In genomic region chr14:103126873-103127304, GRCh38 we compare ENCODE assay signal across 12 cellular contexts. TPM values are rescaled to one million over a fixed set of nuclear protein-coding genes. Genes with fewer than 3 reads are reported as not detected.
DNase-seq lines count a peak whose midpoint lies in the region; ATAC-seq and TF ChIP-seq lines count a peak whose summit lies in the region.
"Had no signal": no experiment of that assay in that cellular context is flagged by ENCODE, and none has a peak within 500 bp of the region (broad histone marks: within the 10 kb centered on the region; RNA-seq: fewer than 3 reads in every experiment).

No MANE protein-coding gene starts in this region.

- H3K4me1 Mint-ChIP-seq in neural progenitor cell, result peaks cover 22% of the 10 kb centered on the region
- H3K4me1 Mint-ChIP-seq in naive thymus-derived CD4-positive, alpha-beta T cell, result peaks cover 0 to 4% (median 0%) of the 10 kb centered on the region in 7 donors
- H3K4me1 Mint-ChIP-seq: activated naive CD8-positive, alpha-beta T cell treated with anti-CD3 and anti-CD28 coated beads, Interleukin-2, amount 10 ng/mL, durations not matched to agents 7 days and 5 days had no signal

- no peak overlapping the region for H3K27ac Mint-ChIP-seq in neural progenitor cell
- no peak overlapping the region for H3K27ac Mint-ChIP-seq in naive thymus-derived CD4-positive, alpha-beta T cell
- H3K27ac Mint-ChIP-seq: activated naive CD8-positive, alpha-beta T cell treated with anti-CD3 and anti-CD28 coated beads, Interleukin-2, amount 10 ng/mL, durations not matched to agents 7 days and 5 days; T-helper 1 cell treated with Interleukin-12 subunit alpha and Interleukin-12 subunit beta and Interleukin-4 antibody, amounts not matched to agents 30 μg/mL and 1 μg/mL, for 36 hours had no signal

- DNase-seq in AG04450 (ENCODE audit: low read depth, low spot score), result no peak
- DNase-seq in NCI-H524 treated with DMSO at 0.1 percent for 48 hours (lab: John Stamatoyannopoulos, UW), result peak; percentile 50
- DNase-seq in fibroblast of the aortic adventitia (ENCODE audit: low read depth), result no peak
- peak; percentile 95 for DNase-seq in neural progenitor cell (ENCODE audit: low spot score)
- DNase-seq in NCI-H2107 (lab: John Stamatoyannopoulos, UW), result no peak
- DNase-seq in naive thymus-derived CD4-positive, alpha-beta T cell, result no peak
- DNase-seq in stimulated activated CD4-positive, alpha-beta T cell treated with anti-CD3 and anti-CD28 coated beads, Interleukin-4, amount 100 ng/mL, for 24 hours, result no peak
- no peak for DNase-seq in occipital lobe (lab: John Stamatoyannopoulos, UW)
- DNase-seq: activated naive CD8-positive, alpha-beta T cell treated with anti-CD3 and anti-CD28 coated beads, Interleukin-2, amount 10 ng/mL, durations not matched to agents 7 days and 5 days; COR-L47 had no signal

- intact Hi-C loops in naive thymus-derived CD4-positive, alpha-beta T cell (cut with micrococcal nuclease), result no loop called here

- peaks cover 25% of the 10 kb centered on the region for H3F3A ChIP-seq in neural progenitor cell (ENCODE audit: low read depth)

- H3K36me3 ChIP-seq in neural progenitor cell, result no peaks in the 10 kb centered on the region
- no peaks in the 10 kb centered on the region for H3K36me3 ChIP-seq in naive thymus-derived CD4-positive, alpha-beta T cell (ENCODE audit: control insufficient read depth in 2 of 3, insufficient read depth in 3 of 3, low read length in 3 of 3)

- H3K4me3 Mint-ChIP-seq in neural progenitor cell, result peak overlapping the region; percentile 80
- no peak overlapping the region for H3K4me3 Mint-ChIP-seq in naive thymus-derived CD4-positive, alpha-beta T cell
- H3K4me3 Mint-ChIP-seq: activated naive CD8-positive, alpha-beta T cell treated with anti-CD3 and anti-CD28 coated beads, Interleukin-2, amount 10 ng/mL, durations not matched to agents 7 days and 5 days; T-helper 1 cell treated with Interleukin-12 subunit alpha and Interleukin-12 subunit beta and Interleukin-4 antibody, amounts not matched to agents 30 μg/mL and 1 μg/mL, for 36 hours had no signal

- no peaks in the 10 kb centered on the region for H3K36me3 Mint-ChIP-seq in neural progenitor cell
- no peaks in the 10 kb centered on the region for H3K36me3 Mint-ChIP-seq in naive thymus-derived CD4-positive, alpha-beta T cell
- H3K36me3 Mint-ChIP-seq: activated naive CD8-positive, alpha-beta T cell treated with anti-CD3 and anti-CD28 coated beads, Interleukin-2, amount 10 ng/mL, durations not matched to agents 7 days and 5 days had no signal

- no peaks in the 10 kb centered on the region for H3K79me2 ChIP-seq in neural progenitor cell (ENCODE audit: low read depth)

- peaks cover 14% of the 10 kb centered on the region for H4K20me1 ChIP-seq in neural progenitor cell (ENCODE audit: low read depth)

- H3K9me3 Mint-ChIP-seq in neural progenitor cell, result no peaks in the 10 kb centered on the region
- H3K9me3 Mint-ChIP-seq in naive thymus-derived CD4-positive, alpha-beta T cell, result peaks cover 0 to 3% (median 0%) of the 10 kb centered on the region in 11 donors
- H3K9me3 Mint-ChIP-seq: activated naive CD8-positive, alpha-beta T cell treated with anti-CD3 and anti-CD28 coated beads, Interleukin-2, amount 10 ng/mL, durations not matched to agents 7 days and 5 days; T-helper 1 cell treated with Interleukin-12 subunit alpha and Interleukin-12 subunit beta and Interleukin-4 antibody, amounts not matched to agents 30 μg/mL and 1 μg/mL, for 36 hours had no signal

- peak overlapping the region; percentile 34 for H3K4me3 ChIP-seq in AG04450 (ENCODE audit: low read depth, low read length)
- H3K4me3 ChIP-seq in fibroblast of the aortic adventitia (ENCODE audit: low read depth, low read length), result peak overlapping the region; percentile 50
- peak overlapping the region; percentile 33 for H3K4me3 ChIP-seq in neural progenitor cell
- no peak overlapping the region for H3K4me3 ChIP-seq in naive thymus-derived CD4-positive, alpha-beta T cell (ENCODE audit: low read length)
- H3K4me3 ChIP-seq: K562 had no signal

- peaks cover 17% of the 10 kb centered on the region for H3K4me1 ChIP-seq in neural progenitor cell
- H3K4me1 ChIP-seq in naive thymus-derived CD4-positive, alpha-beta T cell (ENCODE audit: control insufficient read depth in 2 of 2, insufficient read depth in 2 of 2, low read length in 2 of 2), result no peaks in the 10 kb centered on the region

- POLR2A ChIA-PET in AG04450 (lab: Yijun Ruan, JAX), result interaction anchor here (0.9 kb wide), 1 partner anchor 401 kb away, joined by 3 read pairs; no protein-coding TSS in a partner anchor
- POLR2A ChIA-PET in naive thymus-derived CD4-positive, alpha-beta T cell (lab: Charles Lee), result no interaction called here

- no peak for ATAC-seq in naive thymus-derived CD4-positive, alpha-beta T cell
- ATAC-seq: K562 had no signal

- CTCF ChIA-PET in AG04450 (lab: Charles Lee), result interaction anchor here (0.7 to 3.1 kb wide), 5 partner anchors 9 to 141 kb away, joined by 3 to 12 read pairs (median 3); no protein-coding TSS in a partner anchor
- CTCF ChIA-PET in naive thymus-derived CD4-positive, alpha-beta T cell (lab: Charles Lee), result no interaction called here

- H3K27ac ChIP-seq in AG04450 (ENCODE audit: low read depth, low read length) (no peak overlapping the region), neural progenitor cell (no peak overlapping the region)
- no peak overlapping the region for H3K27ac ChIP-seq in naive thymus-derived CD4-positive, alpha-beta T cell (ENCODE audit: low read depth, low read length)

- TF ChIP-seq CTCF in AG04450 (IDR thresholded peaks at IDR 0.05; ENCODE audit: low read depth, low read length) (no peak), fibroblast of the aortic adventitia (IDR thresholded peaks at IDR 0.05; ENCODE audit: insufficient read depth, low read length) (no peak), neural progenitor cell (IDR thresholded peaks at IDR 0.05) (peak; percentile 46)

- H2AFZ ChIP-seq in neural progenitor cell (replicated peaks), result no peak overlapping the region

- peaks cover 19% of the 10 kb centered on the region for H3K27me3 Mint-ChIP-seq in neural progenitor cell (ENCODE audit: insufficient read depth, low read depth)
- peaks cover 5 to 17% (median 15%) of the 10 kb centered on the region in 5 donors for H3K27me3 Mint-ChIP-seq in naive thymus-derived CD4-positive, alpha-beta T cell

- H3K4me2 ChIP-seq in neural progenitor cell, result peak overlapping the region; percentile 74

- no peaks in the 10 kb centered on the region; the same call in 1 of the 2 replicates for H3K9me3 ChIP-seq in AG04450 (ENCODE audit: control insufficient read depth, insufficient read depth, low read length)
- no peaks in the 10 kb centered on the region for H3K9me3 ChIP-seq in neural progenitor cell (ENCODE audit: low read depth)
- H3K9me3 ChIP-seq in naive thymus-derived CD4-positive, alpha-beta T cell (ENCODE audit: control insufficient read depth in 2 of 3, low read length in 3 of 3), result no peaks in the 10 kb centered on the region

- H3K9ac ChIP-seq in neural progenitor cell, result no peak overlapping the region

- H3K27me3 ChIP-seq in AG04450 (ENCODE audit: control insufficient read depth, insufficient read depth, low read length) (peaks cover 14% of the 10 kb centered on the region), neural progenitor cell (peaks cover 66% of the 10 kb centered on the region)
- no peaks in the 10 kb centered on the region for H3K27me3 ChIP-seq in naive thymus-derived CD4-positive, alpha-beta T cell (ENCODE audit: control insufficient read depth in 2 of 2, insufficient read depth in 2 of 2, low read length in 2 of 2)

RNA-seq across cellular contexts. Expression of gene TNFAIP2, which starts 3.6 kb away (rescaled TPM):
- 15.3 and 20.2 TPM in 2 replicates for polyA plus RNA-seq in AG04450 (2011; rRNA removed)
- polyA minus RNA-seq in AG04450 (2011; rRNA and poly(A)+ RNA removed), result 14.6 and 24.9 TPM in 2 replicates
- total RNA-seq in fibroblast of the aortic adventitia (ENCODE audit: low replicate concordance), result 44.5 and 120 TPM in 2 replicates
- 5.3 and 14.0 TPM in 2 replicates for total RNA-seq in neural progenitor cell (ENCODE audit: low replicate concordance)
- 100 to 1,000 TPM in 1 of 5 experiments, 10 to 100 TPM in 1, 1 to 10 TPM in 3; 1.1 to 309 (median 5.5) TPM for total RNA-seq in naive thymus-derived CD4-positive, alpha-beta T cell
- polyA plus RNA-seq in naive thymus-derived CD4-positive, alpha-beta T cell, result not detected
- total RNA-seq in occipital lobe, result 18.2 TPM

RNA-seq across cellular contexts. Expression of gene EXOC3L4, which starts 32.4 kb away (rescaled TPM):
- polyA plus RNA-seq in AG04450 (2011; rRNA removed), result not detected in 2 replicates
- polyA minus RNA-seq in AG04450 (2011; rRNA and poly(A)+ RNA removed), result 0.37 TPM in 1 of 2 replicates, not detected in the other
- total RNA-seq in fibroblast of the aortic adventitia (ENCODE audit: low replicate concordance) (0.41 TPM in 1 of 2 replicates, not detected in the other), neural progenitor cell (ENCODE audit: low replicate concordance) (not detected in 2 replicates), occipital lobe (1.1 TPM)
- total RNA-seq in naive thymus-derived CD4-positive, alpha-beta T cell, result not detected
- not detected for polyA plus RNA-seq in naive thymus-derived CD4-positive, alpha-beta T cell
- total RNA-seq: activated naive CD8-positive, alpha-beta T cell treated with anti-CD3 and anti-CD28 coated beads, Interleukin-2, amount 10 ng/mL, durations not matched to agents 7 days and 5 days had no signal

RNA-seq across cellular contexts. Expression of gene LBHD2, which starts 42.9 kb away (rescaled TPM):
- polyA plus RNA-seq in AG04450 (2011; rRNA removed), result not detected in 2 replicates
- polyA minus RNA-seq in AG04450 (2011; rRNA and poly(A)+ RNA removed), result not detected in 2 replicates
- not detected in 2 replicates for total RNA-seq in fibroblast of the aortic adventitia (ENCODE audit: low replicate concordance)
- total RNA-seq in neural progenitor cell (ENCODE audit: low replicate concordance), result not detected in 2 replicates
- total RNA-seq in naive thymus-derived CD4-positive, alpha-beta T cell, result not detected
- polyA plus RNA-seq in naive thymus-derived CD4-positive, alpha-beta T cell, result not detected
- not detected for total RNA-seq in occipital lobe
- total RNA-seq: activated naive CD8-positive, alpha-beta T cell treated with anti-CD3 and anti-CD28 coated beads, Interleukin-2, amount 10 ng/mL, durations not matched to agents 7 days and 5 days; K562 had no signal
- polyA plus RNA-seq: K562 had no signal

Comparison
In these comparisons a context has a peak if more than half of its experiments do, and no peak if none do; other contexts are left out.
1. DNase-seq: peak in NCI-H524 treated with DMSO at 0.1 percent for 48 hours (single experiment) and neural progenitor cell (single experiment); none in AG04450 (single experiment), fibroblast of the aortic adventitia (single experiment), NCI-H2107 (single experiment), naive thymus-derived CD4-positive, alpha-beta T cell (0 of 9), stimulated activated CD4-positive, alpha-beta T cell treated with anti-CD3 and anti-CD28 coated beads, Interleukin-4, amount 100 ng/mL, for 24 hours (single experiment) and occipital lobe (single experiment).